ENCODE assay signal across 23 cellular contexts in genomic region chr1:165434264-165434663, GRCh38. TPM values are rescaled to one million over a fixed set of nuclear protein-coding genes. Genes with fewer than 3 reads are reported as not detected.
A peak's percentile ranks its signal among the peaks of the same experiment; 100 is the strongest.
DNase-seq lines count a peak whose midpoint lies in the region; ATAC-seq and TF ChIP-seq lines count a peak whose summit lies in the region.
"Had no signal": no experiment of that assay in that cellular context is flagged by ENCODE, and none has a peak within 500 bp of the region (broad histone marks: within the 10 kb centered on the region; RNA-seq: fewer than 3 reads in every experiment).

No MANE protein-coding gene starts in this region.

- no peak overlapping the region for H3K4me3 ChIP-seq in NT2/D1 (ENCODE audit: insufficient read length, low read depth)
- H3K4me3 ChIP-seq in mesendoderm (ENCODE audit: low read length), result no peak overlapping the region
- H3K4me3 ChIP-seq in heart right ventricle, result no peak overlapping the region
- H3K4me3 ChIP-seq: left lung, skin epidermis, transverse colon had no signal

- H2AK5ac ChIP-seq in mesendoderm (ENCODE audit: low read length), result no peak overlapping the region

- no peak overlapping the region for H3K18ac ChIP-seq in mesendoderm (ENCODE audit: low read length)

- H4K5ac ChIP-seq in mesendoderm (ENCODE audit: low read length), result no peak overlapping the region

- H3K36me3 Mint-ChIP-seq in stimulated activated naive B cell treated with anti-CD40 and anti-IgM and Interleukin-4, amounts not matched to agents 10 μg/mL and 1 μg/mL and 100 μg/mL, for 72 hours, result no peaks in the 10 kb centered on the region
- H3K36me3 Mint-ChIP-seq: activated naive CD8-positive, alpha-beta T cell; CD4-positive, CD25-positive, alpha-beta regulatory T cell; T-cell had no signal

- TF ChIP-seq CTCF in foreskin keratinocyte (conservative IDR thresholded peaks at IDR 0.05) (no peak), heart right ventricle (IDR thresholded peaks at IDR 0.05) (no peak)

- H3K4me1 Mint-ChIP-seq in stimulated activated naive B cell treated with anti-CD40 and anti-IgM and Interleukin-4, amounts not matched to agents 10 μg/mL and 1 μg/mL and 100 μg/mL, for 72 hours, result no peaks in the 10 kb centered on the region
- H3K4me1 Mint-ChIP-seq: CD4-positive, CD25-positive, alpha-beta regulatory T cell; T-cell had no signal

- H4K8ac ChIP-seq in mesendoderm (ENCODE audit: low read depth, low read length), result no peak overlapping the region

- H3K36me3 ChIP-seq in NT2/D1 (ENCODE audit: insufficient read depth, insufficient read length, low read length), result no peaks in the 10 kb centered on the region
- H3K36me3 ChIP-seq in mesendoderm (ENCODE audit: control insufficient read depth, insufficient read depth, low read length), result no peaks in the 10 kb centered on the region
- no peaks in the 10 kb centered on the region for H3K36me3 ChIP-seq in heart right ventricle
- H3K36me3 ChIP-seq: left lung, neutrophil, transverse colon had no signal

- H2BK120ac ChIP-seq in mesendoderm (ENCODE audit: low read depth, low read length), result no peak overlapping the region

- no peaks in the 10 kb centered on the region for H3K9me3 ChIP-seq in NT2/D1 (ENCODE audit: insufficient read depth, low read length)
- no peaks in the 10 kb centered on the region for H3K9me3 ChIP-seq in heart right ventricle
- H3K9me3 ChIP-seq: left lung, neutrophil, transverse colon had no signal

- H3K4me1 ChIP-seq in NT2/D1 (ENCODE audit: insufficient read depth, insufficient read length) (no peaks in the 10 kb centered on the region), mesendoderm (ENCODE audit: control insufficient read depth, low read depth, low read length) (peaks cover under 1% of the 10 kb centered on the region), foreskin keratinocyte (no peaks in the 10 kb centered on the region), heart right ventricle (no peaks in the 10 kb centered on the region)
- H3K4me1 ChIP-seq: left lung, transverse colon had no signal

- no peak overlapping the region for H3K56ac ChIP-seq in mesendoderm (ENCODE audit: low read length)

- no peak overlapping the region for H3K4me3 Mint-ChIP-seq in stimulated activated naive B cell treated with anti-CD40 and anti-IgM and Interleukin-4, amounts not matched to agents 10 μg/mL and 1 μg/mL and 100 μg/mL, for 72 hours
- H3K4me3 Mint-ChIP-seq: activated naive CD8-positive, alpha-beta T cell; activated T-helper 17 cell treated with anti-CD3 and anti-CD28 coated beads, Interleukin-2, amount 50 U/mL, for 72 hours; CD4-positive, CD25-positive, alpha-beta regulatory T cell; effector memory CD8-positive, alpha-beta T cell; stimulated activated naive CD8-positive, alpha-beta T cell treated with anti-CD3 and anti-CD28 coated beads, Interleukin-15, Interleukin-2, amounts not matched to agents 100 ng/mL and 50 ng/mL, for 24 hours; T-cell had no signal

- WGBS in mesendoderm (ENCODE audit: extremely low coverage, insufficient coverage, low lambda C conversion rate), result no CpG with 5 or more reads among the region's 1 CpG
- 83 to 84% methylated on average over 1 of the region's 1 CpG for WGBS in heart right ventricle, 2 donors

- H3K27me3 ChIP-seq in NT2/D1 (ENCODE audit: insufficient read depth, insufficient read length), result no peaks in the 10 kb centered on the region
- H3K27me3 ChIP-seq in mesendoderm (ENCODE audit: insufficient read depth, low read length, poor library complexity), result no peaks in the 10 kb centered on the region
- peaks cover 30% of the 10 kb centered on the region for H3K27me3 ChIP-seq in foreskin keratinocyte
- no peaks in the 10 kb centered on the region for H3K27me3 ChIP-seq in heart right ventricle
- H3K27me3 ChIP-seq: left lung, transverse colon had no signal

- no peak overlapping the region for H3K27ac ChIP-seq in mesendoderm (ENCODE audit: low read depth, low read length)
- H3K27ac ChIP-seq in foreskin keratinocyte, result no peak overlapping the region
- no peak overlapping the region for H3K27ac ChIP-seq in heart right ventricle
- H3K27ac ChIP-seq: left lung, neutrophil, skin epidermis, transverse colon had no signal

- H3K23ac ChIP-seq in mesendoderm (ENCODE audit: low read length), result no peak overlapping the region

- H3K79me2 ChIP-seq in mesendoderm (ENCODE audit: control insufficient read depth, insufficient read depth, low read length), result no peaks in the 10 kb centered on the region

- H3K27ac Mint-ChIP-seq in stimulated activated naive B cell treated with anti-CD40 and anti-IgM and Interleukin-4, amounts not matched to agents 10 μg/mL and 1 μg/mL and 100 μg/mL, for 72 hours, result no peak overlapping the region
- H3K27ac Mint-ChIP-seq: activated naive CD8-positive, alpha-beta T cell; activated T-helper 17 cell treated with anti-CD3 and anti-CD28 coated beads, Interleukin-2, amount 50 U/mL, for 72 hours; CD4-positive, CD25-positive, alpha-beta regulatory T cell; effector memory CD8-positive, alpha-beta T cell; stimulated activated naive CD8-positive, alpha-beta T cell treated with anti-CD3 and anti-CD28 coated beads, Interleukin-15, Interleukin-2, amounts not matched to agents 100 ng/mL and 50 ng/mL, for 24 hours; T-cell had no signal

- DNase-seq in DMS153 (lab: John Stamatoyannopoulos, UW) (peak; percentile 89), NCI-H1092 treated with DMSO at 0.1 percent for 48 hours (lab: John Stamatoyannopoulos, UW) (peak; percentile 36), NT2/D1 (ENCODE audit: low read depth, low spot score) (peak; percentile 23), mesendoderm (peak; percentile 94), foreskin keratinocyte (no peak), NCI-H82 (lab: John Stamatoyannopoulos, UW) (no peak), heart right ventricle (no peak)
- DNase-seq in stimulated activated naive B cell treated with anti-CD40 and anti-IgM and Interleukin-4, amounts not matched to agents 10 μg/mL and 1 μg/mL and 100 μg/mL, for 72 hours, result no peak
- DNase-seq: activated CD4-positive, alpha-beta T cell treated with anti-CD3 and anti-CD28 coated beads for 48 hours; CD4-positive, CD25-positive, alpha-beta regulatory T cell; effector memory CD8-positive, alpha-beta T cell; left lung; SHP77 treated with DMSO at 0.1 percent for 48 hours; T-cell; transverse colon had no signal

- no peak overlapping the region for H3K4me2 ChIP-seq in mesendoderm (ENCODE audit: low read length)

- no peak overlapping the region for H2BK5ac ChIP-seq in mesendoderm (ENCODE audit: low read length)

- H3K9ac ChIP-seq in NT2/D1 (ENCODE audit: insufficient read length, low read depth) (no peak overlapping the region), mesendoderm (ENCODE audit: low read length) (no peak overlapping the region)

- intact Hi-C loops in heart right ventricle (cut with DNase I), result no loop called here

- H3K9me3 Mint-ChIP-seq in stimulated activated naive B cell treated with anti-CD40 and anti-IgM and Interleukin-4, amounts not matched to agents 10 μg/mL and 1 μg/mL and 100 μg/mL, for 72 hours, result no peaks in the 10 kb centered on the region
- H3K9me3 Mint-ChIP-seq: activated T-helper 17 cell treated with anti-CD3 and anti-CD28 coated beads, Interleukin-2, amount 50 U/mL, for 72 hours; CD4-positive, CD25-positive, alpha-beta regulatory T cell; effector memory CD8-positive, alpha-beta T cell; stimulated activated naive CD8-positive, alpha-beta T cell treated with anti-CD3 and anti-CD28 coated beads, Interleukin-15, Interleukin-2, amounts not matched to agents 100 ng/mL and 50 ng/mL, for 24 hours; T-cell had no signal

- H3K79me1 ChIP-seq in mesendoderm (ENCODE audit: low read length), result no peaks in the 10 kb centered on the region

- no peak overlapping the region for H3K4ac ChIP-seq in mesendoderm (ENCODE audit: low read depth, low read length)

- H3K27me3 Mint-ChIP-seq in stimulated activated naive B cell treated with anti-CD40 and anti-IgM and Interleukin-4, amounts not matched to agents 10 μg/mL and 1 μg/mL and 100 μg/mL, for 72 hours, result peaks cover 9 to 39% of the 10 kb centered on the region in 2 donors
- H3K27me3 Mint-ChIP-seq: activated naive CD8-positive, alpha-beta T cell had no signal

- no peak overlapping the region for H2BK15ac ChIP-seq in mesendoderm (replicated peaks; ENCODE audit: low read depth)

- ATAC-seq in foreskin keratinocyte (no peak), heart right ventricle (no peak)
- no peak for ATAC-seq in stimulated activated naive B cell treated with anti-CD40 and anti-IgM and Interleukin-4, amounts not matched to agents 10 μg/mL and 1 μg/mL and 100 μg/mL, for 72 hours (replicated peaks)
- ATAC-seq: activated T-helper 17 cell treated with anti-CD3 and anti-CD28 coated beads, Interleukin-2, amount 50 U/mL, for 72 hours; effector memory CD8-positive, alpha-beta T cell; HCT116; left lung; T-cell had no signal

RNA-seq across cellular contexts. Expression of gene RXRG, which starts 10.7 kb away (rescaled TPM):
- polyA plus RNA-seq in mesendoderm (2013, experiment 1 of 2), result 0.32 TPM
- polyA plus RNA-seq in mesendoderm (2013, experiment 2 of 2), result 0.35 TPM
- total RNA-seq in foreskin keratinocyte, result not detected in 2 replicates
- not detected in 2 replicates for polyA plus RNA-seq in foreskin keratinocyte
- 10 to 100 TPM in 3 of 10 donors, 1 to 10 TPM in 7; 1.8 to 16.3 (median 4.6) TPM for total RNA-seq in heart right ventricle
- polyA plus RNA-seq in heart right ventricle, result 1 to 10 TPM; 1.2 to 2.3 TPM
- total RNA-seq: activated T-helper 17 cell treated with anti-CD3 and anti-CD28 coated beads, Interleukin-2, amount 50 U/mL, for 72 hours; CD4-positive, CD25-positive, alpha-beta regulatory T cell; glomerular endothelial cell; pulmonary artery endothelial cell; T-cell had no signal

Comparison
In these comparisons a context has a peak if more than half of its experiments do, and no peak if none do; other contexts are left out.
1. DNase-seq: peak in DMS153 (single experiment), NCI-H1092 treated with DMSO at 0.1 percent for 48 hours (single experiment), NT2/D1 (single experiment) and mesendoderm (single experiment); none in foreskin keratinocyte (0 of 2), stimulated activated naive B cell treated with anti-CD40 and anti-IgM and Interleukin-4, amounts not matched to agents 10 μg/mL and 1 μg/mL and 100 μg/mL, for 72 hours (single experiment), NCI-H82 (single experiment) and heart right ventricle (0 of 2).